ENCODE assay signal across 16 cellular contexts in genomic region chr7:88254721-88255120, GRCh38. TPM values are rescaled to one million over a fixed set of nuclear protein-coding genes. Genes with fewer than 3 reads are reported as not detected.
DNase-seq lines count a peak whose midpoint lies in the region; ATAC-seq and TF ChIP-seq lines count a peak whose summit lies in the region.
"Had no signal": no experiment of that assay in that cellular context is flagged by ENCODE, and none has a peak within 500 bp of the region (broad histone marks: within the 10 kb centered on the region; RNA-seq: fewer than 3 reads in every experiment).

No MANE protein-coding gene starts in this region.

- H3K27ac ChIP-seq in mammary epithelial cell (ENCODE audit: insufficient read depth, low read depth, low read length) = peak overlapping the region; percentile 82
- H3K27ac ChIP-seq: neural progenitor cell had no signal

- peaks cover 31% of the 10 kb centered on the region for H3K4me1 ChIP-seq in mammary epithelial cell (ENCODE audit: insufficient read depth, low read length)
- H3K4me1 ChIP-seq in mucosa of descending colon (ENCODE audit: low read depth) = no peaks in the 10 kb centered on the region
- H3K4me1 ChIP-seq: neural progenitor cell had no signal

- H3K27me3 ChIP-seq in mammary epithelial cell (ENCODE audit: insufficient read depth, low read length) = no peaks in the 10 kb centered on the region
- H3K27me3 ChIP-seq: neural progenitor cell had no signal

- H3K9me3 Mint-ChIP-seq in activated naive CD8-positive, alpha-beta T cell treated with anti-CD3 and anti-CD28 coated beads, Interleukin-2, amount 50 U/mL, for 24 hours = peaks cover 17% of the 10 kb centered on the region

- H3K27me3 Mint-ChIP-seq in activated naive CD8-positive, alpha-beta T cell treated with anti-CD3 and anti-CD28 coated beads, Interleukin-2, amount 50 U/mL, for 24 hours = peaks cover 9% of the 10 kb centered on the region

- no TSS peak for BruUV-seq in mammary epithelial cell (replicated peaks; lab: Mats Ljungman, UMichigan)

- in situ Hi-C loops in mammary epithelial cell (cut with MboI; ENCODE audit: low sequenced_read_pairs in 2 of 2) = no loop called here

- no peak overlapping the region for H3K27ac Mint-ChIP-seq in activated naive CD8-positive, alpha-beta T cell treated with anti-CD3 and anti-CD28 coated beads, Interleukin-2, amount 50 U/mL, for 24 hours
- H3K27ac Mint-ChIP-seq: activated CD4-positive, alpha-beta T cell treated with anti-CD3 and anti-CD28 coated beads, Interleukin-2, amount 10 ng/mL, durations not matched to agents 24 days and 14 days; neural progenitor cell; T-helper 2 cell treated with Interferon-gamma antibody and Interleukin-4, amounts not matched to agents 5 μg/mL and 100 μg/mL, for 36 hours had no signal

- peaks cover 3% of the 10 kb centered on the region for H3K9me3 ChIP-seq in mammary epithelial cell (replicated peaks; ENCODE audit: insufficient read depth, low read length)
- H3K9me3 ChIP-seq in mucosa of descending colon = peaks cover 29% of the 10 kb centered on the region

- H3K4me3 ChIP-seq in mammary epithelial cell (replicated peaks in 1 of 3; ENCODE audit: insufficient read depth in 1 of 3, low read depth in 2 of 3, low read length in 3 of 3) (no peak overlapping the region), mucosa of descending colon (no peak overlapping the region)
- H3K4me3 ChIP-seq: neural progenitor cell had no signal

- no peaks in the 10 kb centered on the region for H3K79me2 ChIP-seq in mammary epithelial cell (ENCODE audit: insufficient read depth, low read length)

- no peak for TF ChIP-seq CTCF in mammary epithelial cell (conservative IDR thresholded peaks at IDR 0.05 in 1 of 2, IDR thresholded peaks at IDR 0.05 in 1 of 2; ENCODE audit: extremely low read depth in 1 of 2, insufficient read depth in 1 of 2, low read depth in 1 of 2, low read length in 2 of 2)
- TF ChIP-seq CTCF in mucosa of descending colon (IDR thresholded peaks at IDR 0.05) = no peak

- dilution Hi-C loops in mammary epithelial cell (cut with HindIII; ENCODE audit: low sequenced_read_pairs) = loop anchor here (5.0 kb wide), 2 partner anchors 38 to 68 kb away; no protein-coding TSS in a partner anchor

- H3K36me3 ChIP-seq in mammary epithelial cell (ENCODE audit: insufficient read depth, low read length) = no peaks in the 10 kb centered on the region
- H3K36me3 ChIP-seq in mucosa of descending colon (ENCODE audit: low read depth) = no peaks in the 10 kb centered on the region

- intact Hi-C loops in mammary epithelial cell (cut with micrococcal nuclease) = loop anchor here (2.0 to 10.0 kb wide), 2 partner anchors 34 to 60 kb away; no protein-coding TSS in a partner anchor
- intact Hi-C loops in left colon (cut with DNase I, micrococcal nuclease) = no loop called here
- intact Hi-C loops in mucosa of descending colon (cut with DNase I, micrococcal nuclease) = no loop called here

- H3K9ac ChIP-seq in mammary epithelial cell (ENCODE audit: insufficient read depth, low read length) = no peak overlapping the region
- H3K9ac ChIP-seq: neural progenitor cell had no signal

- peak overlapping the region; percentile 65 for H2AFZ ChIP-seq in mammary epithelial cell (ENCODE audit: low read depth, low read length)
- H2AFZ ChIP-seq: neural progenitor cell had no signal

- no peaks in the 10 kb centered on the region for H4K20me1 ChIP-seq in mammary epithelial cell (ENCODE audit: insufficient read depth, low read length)

- no peaks in the 10 kb centered on the region for H3K4me1 Mint-ChIP-seq in activated naive CD8-positive, alpha-beta T cell treated with anti-CD3 and anti-CD28 coated beads, Interleukin-2, amount 50 U/mL, for 24 hours
- H3K4me1 Mint-ChIP-seq: activated CD4-positive, alpha-beta T cell treated with anti-CD3 and anti-CD28 coated beads, Interleukin-2, amount 10 ng/mL, durations not matched to agents 24 days and 14 days; neural progenitor cell had no signal

- peak overlapping the region; percentile 45 for H3K4me2 ChIP-seq in mammary epithelial cell (ENCODE audit: insufficient read depth, low read depth, low read length)
- H3K4me2 ChIP-seq: neural progenitor cell had no signal

- CTCF ChIA-PET in mammary epithelial cell (lab: Charles Lee; ENCODE audit: low non-redundant PET) = no interaction called here

- WGBS in mammary epithelial cell (ENCODE audit: low coverage, missing lambda C conversion rate) = 0% methylated on average over 2 of the region's 2 CpGs

- ATAC-seq in left colon = peak; percentile 20
- no peak for ATAC-seq in activated naive CD8-positive, alpha-beta T cell treated with anti-CD3 and anti-CD28 coated beads, Interleukin-2, amount 50 U/mL, for 24 hours
- ATAC-seq in mucosa of descending colon = no peak
- no peak for ATAC-seq in GM19397 (IDR thresholded peaks at IDR 0.05; ENCODE audit: unreplicated experiment)

- H3K4me3 Mint-ChIP-seq in activated naive CD8-positive, alpha-beta T cell treated with anti-CD3 and anti-CD28 coated beads, Interleukin-2, amount 50 U/mL, for 24 hours = no peak overlapping the region
- H3K4me3 Mint-ChIP-seq: activated CD4-positive, alpha-beta T cell treated with anti-CD3 and anti-CD28 coated beads, Interleukin-2, amount 10 ng/mL, durations not matched to agents 24 days and 14 days; neural progenitor cell; T-helper 2 cell treated with Interferon-gamma antibody and Interleukin-4, amounts not matched to agents 5 μg/mL and 100 μg/mL, for 36 hours had no signal

- peak; percentile 16 for DNase-seq in AG08396 (ENCODE audit: low spot score)
- peak; percentile 77 for DNase-seq in HT-29 (ENCODE audit: low spot score)
- DNase-seq in mammary epithelial cell = peak; percentile 98
- no peak for DNase-seq in left colon
- no peak for DNase-seq in activated naive CD8-positive, alpha-beta T cell treated with anti-CD3 and anti-CD28 coated beads, Interleukin-2, amount 50 U/mL, for 24 hours
- DNase-seq in mucosa of descending colon = no peak
- no peak for DNase-seq in stimulated activated CD4-positive, alpha-beta T cell treated with anti-CD3 and anti-CD28 coated beads, Interleukin-4, amount 100 ng/mL, for 24 hours
- DNase-seq: activated CD4-positive, alpha-beta T cell treated with anti-CD3 and anti-CD28 coated beads, Interleukin-2, amount 10 ng/mL, durations not matched to agents 24 days and 14 days; activated T-cell treated with anti-CD3 and anti-CD28 coated beads, Interleukin-2, amount 50 U/mL, for 1 hour; AML-193; SHP77 treated with DMSO at 0.1 percent for 48 hours; stimulated activated naive CD4-positive, alpha-beta T cell had no signal

- peaks cover 4% of the 10 kb centered on the region for H3K36me3 Mint-ChIP-seq in activated naive CD8-positive, alpha-beta T cell treated with anti-CD3 and anti-CD28 coated beads, Interleukin-2, amount 50 U/mL, for 24 hours (ENCODE audit: low read depth)
- H3K36me3 Mint-ChIP-seq: neural progenitor cell had no signal

RNA-seq across cellular contexts. Expression of gene SRI, which starts 34.9 kb away (rescaled TPM):
- 105 and 119 TPM in 2 replicates for total RNA-seq in HT-29 (2014; rRNA removed; shearing (Covaris generic))
- total RNA-seq in mammary epithelial cell (100 to 1,000 TPM in 1 of 2 donors, 10 to 100 TPM in 1; 78.0 to 183 TPM), left colon (1,000 to 10,000 TPM in 1 of 2 donors, 100 to 1,000 TPM in 1; 634 to 1,188 TPM), mucosa of descending colon (100 to 1,000 TPM; 369 to 809 (median 670) TPM)
- polyA plus RNA-seq in mammary epithelial cell = 169 TPM
- 211 TPM for polyA minus RNA-seq in mammary epithelial cell

RNA-seq across cellular contexts. Expression of gene STEAP4, which starts 52.0 kb away (rescaled TPM):
- total RNA-seq in HT-29 (2014; rRNA removed; shearing (Covaris generic)) = 2.6 and 4.2 TPM in 2 replicates
- total RNA-seq in mammary epithelial cell (under 1 TPM; 0.47 to 0.67 TPM), left colon (1 to 10 TPM; 3.8 to 5.2 TPM), mucosa of descending colon (10 to 100 TPM in 1 of 3 donors, 1 to 10 TPM in 2; 2.1 to 42.2 (median 9.1) TPM)
- polyA plus RNA-seq in mammary epithelial cell = 0.01 TPM
- polyA minus RNA-seq in mammary epithelial cell = not detected
- total RNA-seq: chondrocyte had no signal

Comparison
In these comparisons a context has a peak if more than half of its experiments do, and no peak if none do; other contexts are left out.
1. DNase-seq: peak in AG08396 (single experiment), HT-29 (single experiment) and mammary epithelial cell (single experiment); none in left colon (0 of 2), activated naive CD8-positive, alpha-beta T cell treated with anti-CD3 and anti-CD28 coated beads, Interleukin-2, amount 50 U/mL, for 24 hours (single experiment), mucosa of descending colon (0 of 3) and stimulated activated CD4-positive, alpha-beta T cell treated with anti-CD3 and anti-CD28 coated beads, Interleukin-4, amount 100 ng/mL, for 24 hours (single experiment).